In the genomic region with DNA sequence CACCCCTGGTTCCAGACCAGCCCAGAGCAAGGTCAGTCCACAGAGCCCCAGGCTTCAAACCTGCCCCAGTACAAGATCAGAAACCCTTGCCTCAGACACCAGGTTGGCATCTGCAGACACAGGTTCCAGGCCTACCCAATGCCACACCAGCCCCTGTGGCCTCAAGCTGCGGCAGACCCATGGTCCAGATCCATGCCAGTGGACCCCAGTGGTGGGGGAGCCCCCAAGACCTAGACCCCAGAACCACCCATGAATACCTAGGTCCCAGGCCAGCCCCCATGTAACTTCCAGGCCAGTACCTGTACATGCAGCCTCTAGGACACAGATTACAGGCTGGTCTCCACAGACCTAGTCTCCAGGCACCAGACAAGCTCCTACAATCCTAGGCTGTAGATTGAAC, we compare ENCODE assay signal across 37 cellular contexts.
"Had no signal": no experiment of that assay in that cellular context is flagged by ENCODE, and none has a peak within 500 bp of the region (broad histone marks: within the 10 kb centered on the region; RNA-seq: fewer than 3 reads in every experiment).

No MANE protein-coding gene starts in this region.

- H3K9me3 ChIP-seq: adrenal gland had no signal

- H3K36me3 Mint-ChIP-seq: activated CD4-positive, alpha-beta memory T cell treated with anti-CD3 and anti-CD28 coated beads for 36 hours; activated naive CD4-positive, alpha-beta T cell treated with anti-CD3 and anti-CD28 coated beads, Interleukin-2, amount 50 U/mL, for 72 hours; activated naive CD8-positive, alpha-beta T cell treated with anti-CD3 and anti-CD28 coated beads for 36 hours; brain; T-cell had no signal

- FAIRE-seq: bronchial epithelial cell, TTC549 had no signal

- H3K4me1 ChIP-seq: adrenal gland, ascending aorta had no signal

- H3K4me3 ChIP-seq: adrenal gland, ascending aorta, cardiac muscle cell had no signal

- H3K27ac ChIP-seq: adrenal gland, ascending aorta, cardiac muscle cell, VCaP had no signal

- ATAC-seq: activated CD8-positive, alpha-beta T cell treated with anti-CD3 and anti-CD28 coated beads for 36 hours; activated naive CD4-positive, alpha-beta T cell treated with anti-CD3 and anti-CD28 coated beads, Interleukin-2, amount 50 U/mL, for 72 hours; activated T-cell treated with anti-CD3 and anti-CD28 coated beads, Interleukin-2, amount 50 U/mL, for 4 hours; activated T-cell treated with anti-CD3 and anti-CD28 coated beads, Interleukin-2, amount 50 U/mL, for 72 hours; activated T-helper 17 cell treated with anti-CD3 and anti-CD28 coated beads, Interleukin-2, amount 50 U/mL, for 72 hours; T-cell had no signal

- H3K4me3 Mint-ChIP-seq: activated B cell treated with CpG ODN at 0.5 μM for 24 hours; activated CD4-positive, alpha-beta memory T cell treated with anti-CD3 and anti-CD28 coated beads for 36 hours; activated CD4-positive, alpha-beta T cell treated with anti-CD3 and anti-CD28 coated beads, Interleukin-2, amount 10 ng/mL, durations not matched to agents 24 days and 14 days; activated CD8-positive, alpha-beta T cell treated with anti-CD3 and anti-CD28 coated beads for 36 hours; activated naive CD4-positive, alpha-beta T cell treated with anti-CD3 and anti-CD28 coated beads for 36 hours; activated naive CD8-positive, alpha-beta T cell treated with anti-CD3 and anti-CD28 coated beads for 36 hours; activated T-cell treated with anti-CD3 and anti-CD28 coated beads, Interleukin-2, amount 50 U/mL, for 4 hours; activated T-cell treated with anti-CD3 and anti-CD28 coated beads, Interleukin-2, amount 50 U/mL, for 72 hours; activated T-helper 1 cell treated with anti-CD3 and anti-CD28 coated beads, Interleukin-12 subunit alpha, Interleukin-12 subunit beta, Interleukin-2, Interleukin-4 antibody, amounts not matched to agents 30 ng/mL and 10 ng/mL and 1 ng/mL, durations not matched to agents 14 hours and 24 hours and 36 hours; activated T-helper 17 cell treated with anti-CD3 and anti-CD28 coated beads, Interleukin-2, amount 50 U/mL, for 72 hours; brain; central memory CD8-positive, alpha-beta T cell; T-cell; T-helper 2 cell treated with Interferon-gamma antibody and Interleukin-4, amounts not matched to agents 5 μg/mL and 100 μg/mL, for 36 hours had no signal

- H3K27ac Mint-ChIP-seq: activated B cell treated with CpG ODN at 0.5 μM for 24 hours; activated CD4-positive, alpha-beta memory T cell treated with anti-CD3 and anti-CD28 coated beads for 36 hours; activated CD4-positive, alpha-beta T cell treated with anti-CD3 and anti-CD28 coated beads, Interleukin-2, amount 10 ng/mL, durations not matched to agents 24 days and 14 days; activated CD8-positive, alpha-beta T cell treated with anti-CD3 and anti-CD28 coated beads for 36 hours; activated naive CD4-positive, alpha-beta T cell treated with anti-CD3 and anti-CD28 coated beads for 36 hours; activated naive CD4-positive, alpha-beta T cell treated with anti-CD3 and anti-CD28 coated beads, Interleukin-2, amount 50 U/mL, for 72 hours; activated naive CD8-positive, alpha-beta T cell treated with anti-CD3 and anti-CD28 coated beads for 36 hours; activated T-cell treated with anti-CD3 and anti-CD28 coated beads, Interleukin-2, amount 50 U/mL, for 72 hours; activated T-helper 1 cell treated with anti-CD3 and anti-CD28 coated beads, Interleukin-12 subunit alpha, Interleukin-12 subunit beta, Interleukin-2, Interleukin-4 antibody, amounts not matched to agents 30 ng/mL and 10 ng/mL and 1 ng/mL, durations not matched to agents 14 hours and 24 hours and 36 hours; activated T-helper 17 cell treated with anti-CD3 and anti-CD28 coated beads, Interleukin-2, amount 50 U/mL, for 72 hours; brain; T-cell; T-helper 2 cell treated with Interferon-gamma antibody and Interleukin-4, amounts not matched to agents 5 μg/mL and 100 μg/mL, for 36 hours had no signal

- H3K27me3 Mint-ChIP-seq: activated B cell treated with CpG ODN at 0.5 μM for 24 hours; activated CD4-positive, alpha-beta memory T cell treated with anti-CD3 and anti-CD28 coated beads for 36 hours; activated CD4-positive, alpha-beta T cell treated with anti-CD3 and anti-CD28 coated beads, Interleukin-2, amount 10 ng/mL, durations not matched to agents 24 days and 14 days; activated CD8-positive, alpha-beta T cell treated with anti-CD3 and anti-CD28 coated beads for 36 hours; activated naive CD8-positive, alpha-beta T cell treated with anti-CD3 and anti-CD28 coated beads for 36 hours; activated T-helper 17 cell treated with anti-CD3 and anti-CD28 coated beads, Interleukin-2, amount 50 U/mL, for 72 hours; central memory CD8-positive, alpha-beta T cell; T-cell had no signal

- H3K36me3 ChIP-seq: adrenal gland, ascending aorta, cardiac muscle cell had no signal

- DNase-seq: activated B cell treated with CpG ODN at 0.5 μM for 24 hours; activated CD4-positive, alpha-beta memory T cell treated with anti-CD3 and anti-CD28 coated beads for 36 hours; activated CD4-positive, alpha-beta T cell treated with anti-CD3 and anti-CD28 coated beads for 4 hours; activated CD4-positive, alpha-beta T cell treated with anti-CD3 and anti-CD28 coated beads, Interleukin-2, amount 10 ng/mL, durations not matched to agents 24 days and 14 days; activated CD4-positive, alpha-beta T cell treated with anti-CD3 and anti-CD28 coated beads, Interleukin-2, amount 50 U/mL, for 1 hour; activated CD4-positive, alpha-beta T cell treated with anti-CD3 and anti-CD28 coated beads, Interleukin-2, amount 50 U/mL, for 4 hours; activated CD4-positive, CD25-positive, alpha-beta regulatory T cell treated with anti-CD3 and anti-CD28 coated beads, Interleukin-2, amount 50 U/mL, for 72 hours; activated CD8-positive, alpha-beta memory T cell treated with anti-CD3 and anti-CD28 coated beads, Interleukin-2, amount 50 U/mL, for 4 hours; activated CD8-positive, alpha-beta T cell treated with anti-CD3 and anti-CD28 coated beads for 36 hours; activated effector memory CD4-positive, alpha-beta T cell treated with anti-CD3 and anti-CD28 coated beads, Interleukin-2, amount 50 U/mL, for 16 hours; activated gamma-delta T cell treated with Interleukin-2 at 50 U/mL for 16 hours; activated naive CD4-positive, alpha-beta T cell; activated naive CD4-positive, alpha-beta T cell treated with anti-CD3 and anti-CD28 coated beads for 36 hours; activated naive CD4-positive, alpha-beta T cell treated with anti-CD3 and anti-CD28 coated beads, Interleukin-2, amount 50 U/mL, for 16 hours; activated naive CD8-positive, alpha-beta T cell treated with anti-CD3 and anti-CD28 coated beads for 36 hours; activated T-cell treated with anti-CD3 and anti-CD28 coated beads for 4 hours; activated T-cell treated with anti-CD3 and anti-CD28 coated beads, Interleukin-2, amount 50 U/mL, for 1 hour; activated T-cell treated with anti-CD3 and anti-CD28 coated beads, Interleukin-2, amount 50 U/mL, for 4 hours; activated T-cell treated with anti-CD3 and anti-CD28 coated beads, Interleukin-2, amount 50 U/mL, for 72 hours; adrenal gland; amniotic stem cell; caudate nucleus; cerebellar nuclear complex; T-cell; T-helper 2 cell; T-helper 9 cell had no signal

- H3K4me1 Mint-ChIP-seq: activated B cell treated with CpG ODN at 0.5 μM for 24 hours; activated CD4-positive, alpha-beta T cell treated with anti-CD3 and anti-CD28 coated beads, Interleukin-2, amount 10 ng/mL, durations not matched to agents 24 days and 14 days; activated naive CD8-positive, alpha-beta T cell treated with anti-CD3 and anti-CD28 coated beads for 36 hours; activated T-helper 17 cell treated with anti-CD3 and anti-CD28 coated beads, Interleukin-2, amount 50 U/mL, for 72 hours; brain; central memory CD8-positive, alpha-beta T cell; T-cell had no signal

- H3K27me3 ChIP-seq: adrenal gland, ascending aorta, cardiac muscle cell had no signal
